9 cellular contexts compared by ENCODE assay signal in the genomic region with DNA sequence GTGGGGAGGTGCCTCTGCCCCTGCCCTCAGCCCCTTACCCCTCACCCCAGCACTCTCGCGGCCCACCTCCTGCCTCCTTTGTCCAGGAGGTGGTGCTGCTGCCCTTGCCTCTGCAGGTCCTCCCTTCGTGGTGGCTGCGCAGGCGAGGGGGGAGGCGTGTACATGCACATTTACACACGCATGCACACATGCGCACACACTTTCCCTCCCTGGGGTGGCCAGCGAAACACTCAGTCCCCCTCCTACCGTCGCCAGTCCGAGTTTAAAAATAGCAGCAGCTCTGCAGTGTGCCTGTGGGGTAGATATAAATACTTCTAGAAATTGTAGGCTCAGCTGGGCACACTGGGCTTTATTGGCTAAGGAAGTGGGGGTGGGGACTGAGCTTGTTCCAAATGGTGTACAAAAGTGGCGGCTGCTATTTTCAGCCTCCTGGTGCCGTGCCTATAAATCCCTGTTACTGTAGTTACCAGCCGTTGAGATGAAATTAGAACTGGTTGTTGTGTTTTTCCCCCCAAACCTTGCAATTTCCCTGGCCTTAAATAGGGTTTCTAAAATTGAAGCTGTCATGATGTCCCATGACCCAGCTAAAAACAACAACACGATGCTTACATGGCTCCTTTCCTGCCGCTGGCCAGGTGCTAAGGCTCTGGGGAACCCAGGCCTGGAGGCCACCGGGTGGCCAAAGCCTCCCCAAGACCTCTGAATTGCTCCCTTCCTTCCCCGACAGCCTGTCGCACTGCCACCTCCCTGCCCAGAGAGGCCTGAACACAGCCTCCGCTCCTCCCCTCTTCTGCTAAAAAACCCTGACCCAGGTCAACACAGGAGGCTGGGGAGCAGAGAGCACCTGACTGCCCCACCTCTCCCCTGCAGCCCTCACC. TPM values are rescaled to one million over a fixed set of nuclear protein-coding genes. Genes with fewer than 3 reads are reported as not detected.
DNase-seq lines count a peak whose midpoint lies in the region; ATAC-seq and TF ChIP-seq lines count a peak whose summit lies in the region.
"Had no signal": no experiment of that assay in that cellular context is flagged by ENCODE, and none has a peak within 500 bp of the region (broad histone marks: within the 10 kb centered on the region; RNA-seq: fewer than 3 reads in every experiment).

No MANE protein-coding gene starts in this region.

- H3K36me3 ChIP-seq in testis (ENCODE audit: low read depth, missing control alignments), result no peaks in the 10 kb centered on the region

- peaks cover 14% of the 10 kb centered on the region for H3K4me1 ChIP-seq in testis

- H3K27ac ChIP-seq in testis, result peak overlapping the region; percentile 75 to 86

- ATAC-seq in HG02759 (IDR thresholded peaks at IDR 0.05; ENCODE audit: unreplicated experiment) (no peak), omental fat pad (ENCODE audit: low FRiP score) (no peak), HG03342 (IDR thresholded peaks at IDR 0.05; ENCODE audit: unreplicated experiment) (no peak)

- TF ChIP-seq RAD21 in Ishikawa (IDR thresholded peaks at IDR 0.05; ENCODE audit: low read depth), result peak; percentile 16; the same call in 1 of the 2 replicates

- no peak for TF ChIP-seq POLR2A in testis (IDR thresholded peaks at IDR 0.05)

- H3K9me3 ChIP-seq in testis, result no peaks in the 10 kb centered on the region

- no peak for TF ChIP-seq EP300 in Ishikawa (IDR thresholded peaks at IDR 0.05; ENCODE audit: borderline replicate concordance)

- no peak overlapping the region for H3K4me3 ChIP-seq in testis

- H3K27me3 ChIP-seq in testis, result no peaks in the 10 kb centered on the region

- DNase-seq in amniotic epithelial cell (ENCODE audit: low read depth) (peak; percentile 9), inferior parietal cortex (ENCODE audit: extremely low spot score) (peak; percentile 76), testis (peak; percentile 55), omental fat pad (ENCODE audit: low spot score) (no peak)
- DNase-seq in activated CD4-positive, alpha-beta T cell treated with anti-CD3 and anti-CD28 coated beads for 4 hours, result no peak

- intact Hi-C loops in testis (cut with DNase I; ENCODE audit: low total_unique reads), result no loop called here

- TF ChIP-seq CTCF in testis (IDR thresholded peaks at IDR 0.05) (peak; percentile 17 to 47 (median 32)), omental fat pad (IDR thresholded peaks at IDR 0.05) (no peak)

- WGBS in testis, 2 donors, result 67 to 88% methylated on average over 21 of the region's 21 CpGs

TF ChIP-seq in Ishikawa, 13 proteins besides CTCF, POLR2A, EP300 and RAD21:
- no peak for TF ChIP-seq FOXM1 (IDR thresholded peaks at IDR 0.05; ENCODE audit: borderline replicate concordance, low read depth)
- no peak for TF ChIP-seq YY1 (IDR thresholded peaks at IDR 0.05; ENCODE audit: low read depth)
- no peak for TF ChIP-seq TCF12 (IDR thresholded peaks at IDR 0.05; ENCODE audit: low read depth)
- TF ChIP-seq USF1 (IDR thresholded peaks at IDR 0.05), result no peak
- no peak for TF ChIP-seq CREB1 (IDR thresholded peaks at IDR 0.05; ENCODE audit: low read depth)
- no peak for TF ChIP-seq EGR1 (IDR thresholded peaks at IDR 0.05)
- TF ChIP-seq, protein P1, sequence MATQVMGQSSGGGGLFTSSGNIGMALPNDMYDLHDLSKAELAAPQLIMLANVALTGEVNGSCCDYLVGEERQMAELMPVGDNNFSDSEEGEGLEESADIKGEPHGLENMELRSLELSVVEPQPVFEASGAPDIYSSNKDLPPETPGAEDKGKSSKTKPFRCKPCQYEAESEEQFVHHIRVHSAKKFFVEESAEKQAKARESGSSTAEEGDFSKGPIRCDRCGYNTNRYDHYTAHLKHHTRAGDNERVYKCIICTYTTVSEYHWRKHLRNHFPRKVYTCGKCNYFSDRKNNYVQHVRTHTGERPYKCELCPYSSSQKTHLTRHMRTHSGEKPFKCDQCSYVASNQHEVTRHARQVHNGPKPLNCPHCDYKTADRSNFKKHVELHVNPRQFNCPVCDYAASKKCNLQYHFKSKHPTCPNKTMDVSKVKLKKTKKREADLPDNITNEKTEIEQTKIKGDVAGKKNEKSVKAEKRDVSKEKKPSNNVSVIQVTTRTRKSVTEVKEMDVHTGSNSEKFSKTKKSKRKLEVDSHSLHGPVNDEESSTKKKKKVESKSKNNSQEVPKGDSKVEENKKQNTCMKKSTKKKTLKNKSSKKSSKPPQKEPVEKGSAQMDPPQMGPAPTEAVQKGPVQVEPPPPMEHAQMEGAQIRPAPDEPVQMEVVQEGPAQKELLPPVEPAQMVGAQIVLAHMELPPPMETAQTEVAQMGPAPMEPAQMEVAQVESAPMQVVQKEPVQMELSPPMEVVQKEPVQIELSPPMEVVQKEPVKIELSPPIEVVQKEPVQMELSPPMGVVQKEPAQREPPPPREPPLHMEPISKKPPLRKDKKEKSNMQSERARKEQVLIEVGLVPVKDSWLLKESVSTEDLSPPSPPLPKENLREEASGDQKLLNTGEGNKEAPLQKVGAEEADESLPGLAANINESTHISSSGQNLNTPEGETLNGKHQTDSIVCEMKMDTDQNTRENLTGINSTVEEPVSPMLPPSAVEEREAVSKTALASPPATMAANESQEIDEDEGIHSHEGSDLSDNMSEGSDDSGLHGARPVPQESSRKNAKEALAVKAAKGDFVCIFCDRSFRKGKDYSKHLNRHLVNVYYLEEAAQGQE (IDR thresholded peaks at IDR 0.05; ENCODE audit: low read depth), result no peak
- TF ChIP-seq, protein P2, sequence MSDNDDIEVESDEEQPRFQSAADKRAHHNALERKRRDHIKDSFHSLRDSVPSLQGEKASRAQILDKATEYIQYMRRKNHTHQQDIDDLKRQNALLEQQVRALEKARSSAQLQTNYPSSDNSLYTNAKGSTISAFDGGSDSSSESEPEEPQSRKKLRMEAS (IDR thresholded peaks at IDR 0.05), result no peak
- TF ChIP-seq NFIC (IDR thresholded peaks at IDR 0.05), result no peak
- TF ChIP-seq CEBPB (IDR thresholded peaks at IDR 0.05), result no peak
- no peak for TF ChIP-seq TEAD4 (IDR thresholded peaks at IDR 0.05)
- no peak for TF ChIP-seq ZBTB7A (IDR thresholded peaks at IDR 0.05; ENCODE audit: low read depth)
- TF ChIP-seq TAF1 (IDR thresholded peaks at IDR 0.05; ENCODE audit: low read depth), result no peak

RNA-seq across cellular contexts. Expression of gene PICK1, which starts 12.4 kb away (rescaled TPM):
- 10 to 100 TPM; 78.7 to 89.7 TPM for total RNA-seq in testis
- 61.5 TPM for polyA plus RNA-seq in testis (ENCODE audit: insufficient read depth, low read depth, low replicate concordance)
- total RNA-seq in omental fat pad, result 10 to 100 TPM; 16.1 to 43.0 (median 31.6) TPM

RNA-seq across cellular contexts. Expression of gene SLC16A8, which starts 14.4 kb away (rescaled TPM):
- total RNA-seq in testis (1 to 10 TPM; 1.6 to 2.0 TPM), omental fat pad (1 to 10 TPM in 2 of 4 donors, under 1 TPM in 2; 0.24 to 3.2 (median 0.88) TPM)
- polyA plus RNA-seq in testis (ENCODE audit: insufficient read depth, low read depth, low replicate concordance), result 2.4 TPM
- total RNA-seq: renal cortical epithelial cell had no signal

RNA-seq across cellular contexts. Expression of gene BAIAP2L2, which starts 40.9 kb away (rescaled TPM):
- total RNA-seq in testis (10 to 100 TPM in 1 of 2 donors, 1 to 10 TPM in 1; 8.8 to 10.0 TPM), omental fat pad (1 to 10 TPM; 2.6 to 4.3 (median 3.2) TPM)
- 6.6 TPM for polyA plus RNA-seq in testis (ENCODE audit: insufficient read depth, low read depth, low replicate concordance)

Comparison
In these comparisons a context has a peak if more than half of its experiments do, and no peak if none do; other contexts are left out.
1. DNase-seq: peak in amniotic epithelial cell (single experiment), inferior parietal cortex (single experiment) and testis (single experiment); none in omental fat pad (single experiment) and activated CD4-positive, alpha-beta T cell treated with anti-CD3 and anti-CD28 coated beads for 4 hours (0 of 2).
2. CTCF ChIP-seq: peak in testis (3 of 3); none in omental fat pad (0 of 3).